ENCODE assay signal across 10 cellular contexts in genomic region chr1:204684206-204684536, GRCh38. TPM values are rescaled to one million over a fixed set of nuclear protein-coding genes. Genes with fewer than 3 reads are reported as not detected.
A peak's percentile ranks its signal among the peaks of the same experiment; 100 is the strongest.
DNase-seq lines count a peak whose midpoint lies in the region; ATAC-seq and TF ChIP-seq lines count a peak whose summit lies in the region.
"Had no signal": no experiment of that assay in that cellular context is flagged by ENCODE, and none has a peak within 500 bp of the region (broad histone marks: within the 10 kb centered on the region; RNA-seq: fewer than 3 reads in every experiment).

No MANE protein-coding gene starts in this region.

- no peak for DNase-seq in activated naive CD4-positive, alpha-beta T cell treated with anti-CD3 and anti-CD28 coated beads, Interleukin-2, amount 10 ng/mL, durations not matched to agents 7 days and 5 days
- no peak for DNase-seq in activated naive CD4-positive, alpha-beta T cell (lab: John Stamatoyannopoulos, UW)
- DNase-seq in coronary artery (ENCODE audit: low spot score) = no peak
- DNase-seq in amniotic stem cell (lab: John Stamatoyannopoulos, UW) = no peak
- DNase-seq in GM03348 (ENCODE audit: low spot score) = no peak
- DNase-seq: stimulated activated naive CD4-positive, alpha-beta T cell had no signal

- H3K27ac Mint-ChIP-seq in activated naive CD4-positive, alpha-beta T cell treated with anti-CD3 and anti-CD28 coated beads, Interleukin-2, amount 10 ng/mL, durations not matched to agents 7 days and 5 days = no peak overlapping the region

- H3K4me1 Mint-ChIP-seq in activated naive CD4-positive, alpha-beta T cell treated with anti-CD3 and anti-CD28 coated beads, Interleukin-2, amount 10 ng/mL, durations not matched to agents 7 days and 5 days = peaks cover 12% of the 10 kb centered on the region

- H3K4me3 Mint-ChIP-seq in activated naive CD4-positive, alpha-beta T cell treated with anti-CD3 and anti-CD28 coated beads, Interleukin-2, amount 10 ng/mL, durations not matched to agents 7 days and 5 days = peak overlapping the region; percentile 37

- H3K9me3 ChIP-seq in mucosa of rectum (ENCODE audit: control insufficient read depth in 2 of 2, low read length in 2 of 2) = no peaks in the 10 kb centered on the region
- H3K9me3 ChIP-seq in thymus (ENCODE audit: control insufficient read depth) = no peaks in the 10 kb centered on the region
- H3K9me3 ChIP-seq: MG63 had no signal

- H3K27ac ChIP-seq in coronary artery (no peak overlapping the region), mucosa of rectum (ENCODE audit: low read depth in 2 of 2, low read length in 2 of 2) (no peak overlapping the region), thymus (ENCODE audit: low read depth) (no peak overlapping the region)

- no peaks in the 10 kb centered on the region for H3K9me3 Mint-ChIP-seq in activated naive CD4-positive, alpha-beta T cell treated with anti-CD3 and anti-CD28 coated beads, Interleukin-2, amount 10 ng/mL, durations not matched to agents 7 days and 5 days

- peaks cover 0 to 6% of the 10 kb centered on the region in 2 donors for H3K27me3 ChIP-seq in mucosa of rectum (ENCODE audit: control insufficient read depth in 2 of 2, insufficient read depth in 2 of 2, low read length in 2 of 2)
- H3K27me3 ChIP-seq in thymus (ENCODE audit: control insufficient read depth, insufficient read depth) = no peaks in the 10 kb centered on the region

- H3K4me3 ChIP-seq in coronary artery (peak overlapping the region; percentile 74), mucosa of rectum (ENCODE audit: low read length in 2 of 2) (peak overlapping the region; percentile 71 to 78), thymus (ENCODE audit: low read length) (peak overlapping the region; percentile 53)

- H3K4me1 ChIP-seq in mucosa of rectum (ENCODE audit: control insufficient read depth in 2 of 2, insufficient read depth in 2 of 2, low read length in 2 of 2) = peaks cover 20 to 21% of the 10 kb centered on the region in 2 donors
- peaks cover 9% of the 10 kb centered on the region for H3K4me1 ChIP-seq in thymus (ENCODE audit: control insufficient read depth, insufficient read depth, low read length)

- no peak for TF ChIP-seq CTCF in coronary artery (IDR thresholded peaks at IDR 0.05)

- CTCF ChIA-PET in activated naive CD4-positive, alpha-beta T cell treated with anti-CD3 and anti-CD28 coated beads, Interleukin-2, amount 10 ng/mL, durations not matched to agents 7 days and 5 days (lab: Charles Lee) = no interaction called here

- no peaks in the 10 kb centered on the region for H3K36me3 Mint-ChIP-seq in activated naive CD4-positive, alpha-beta T cell treated with anti-CD3 and anti-CD28 coated beads, Interleukin-2, amount 10 ng/mL, durations not matched to agents 7 days and 5 days

- peaks cover 79% of the 10 kb centered on the region for H3K27me3 Mint-ChIP-seq in activated naive CD4-positive, alpha-beta T cell treated with anti-CD3 and anti-CD28 coated beads, Interleukin-2, amount 10 ng/mL, durations not matched to agents 7 days and 5 days

- H3K36me3 ChIP-seq in mucosa of rectum (ENCODE audit: control insufficient read depth in 2 of 2, insufficient read depth in 2 of 2, low read length in 2 of 2) (no peaks in the 10 kb centered on the region), thymus (ENCODE audit: control insufficient read depth, insufficient read depth) (no peaks in the 10 kb centered on the region)
- H3K36me3 ChIP-seq: MG63 had no signal

- peak overlapping the region in 1 of 2 donors; percentile 72 for H3K9ac ChIP-seq in mucosa of rectum (ENCODE audit: low read depth in 1 of 2, low read length in 2 of 2)

- WGBS in thymus = 4% methylated on average over 11 of the region's 11 CpGs

- ATAC-seq in GM18909 (IDR thresholded peaks at IDR 0.05; ENCODE audit: poor library complexity, unreplicated experiment) = no peak

RNA-seq across cellular contexts. Expression of gene LRRN2, which starts 1.4 kb away (rescaled TPM):
- polyA plus RNA-seq in thymus = 3.0 TPM
